1 cellular context compared by ENCODE assay signal in genomic region chr11:66317322-66317765, GRCh38.
A peak's percentile ranks its signal among the peaks of the same experiment; 100 is the strongest.
TF ChIP-seq lines count a peak whose summit lies in the region.

No MANE protein-coding gene starts in this region.

TF ChIP-seq in H1, 55 proteins besides CTCF, POLR2A, EP300 and RAD21:
- TF ChIP-seq HDAC2 (IDR thresholded peaks at IDR 0.05; ENCODE audit: borderline replicate concordance in 1 of 2, low read depth in 2 of 2, low read length in 2 of 2) = no peak
- no peak for TF ChIP-seq ASH2L (IDR thresholded peaks at IDR 0.05; ENCODE audit: low read length)
- no peak for TF ChIP-seq GABPA (IDR thresholded peaks at IDR 0.05; ENCODE audit: borderline replicate concordance, insufficient read depth, low read length)
- TF ChIP-seq TAF1 (IDR thresholded peaks at IDR 0.05; ENCODE audit: low read depth, low read length) = 0 out of 2 replicates have a peak, but pooled peaks have one; percentile 3
- TF ChIP-seq MAFK (IDR thresholded peaks at IDR 0.05; ENCODE audit: low read depth, low read length) = no peak
